ENCODE assay signal across 26 cellular contexts in the genomic region with DNA sequence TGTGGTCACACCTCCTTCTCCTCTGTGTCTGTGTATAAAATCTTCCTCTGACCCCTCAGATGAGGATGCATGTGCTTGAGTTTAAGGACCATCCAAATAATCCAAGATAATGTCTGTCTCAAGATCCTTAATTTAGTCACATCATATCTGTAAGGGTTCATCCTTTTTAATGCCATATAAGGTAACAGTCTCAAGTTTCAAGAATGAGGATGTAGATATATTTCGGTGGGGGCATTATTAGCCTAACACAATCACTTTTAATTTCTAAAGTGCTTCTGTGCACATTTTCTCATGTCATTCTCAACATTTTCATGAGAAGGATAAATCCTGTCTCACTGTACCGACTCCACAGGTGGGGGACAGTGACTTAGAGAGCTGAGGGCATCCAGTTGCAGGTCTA.
"Had no signal": no experiment of that assay in that cellular context is flagged by ENCODE, and none has a peak within 500 bp of the region (broad histone marks: within the 10 kb centered on the region; RNA-seq: fewer than 3 reads in every experiment).

No MANE protein-coding gene starts in this region.

- H3K36me3 ChIP-seq: left ventricle myocardium inferior, neural progenitor cell, neutrophil, right atrium auricular region, right lobe of liver, suprapubic skin, thoracic aorta, tibial artery, upper lobe of right lung had no signal

- H3K4me1 ChIP-seq: left ventricle myocardium inferior, neural progenitor cell, parathyroid adenoma, right atrium auricular region, right lobe of liver, suprapubic skin, tibial artery, upper lobe of right lung had no signal

- H3K9ac ChIP-seq: neural progenitor cell, parathyroid adenoma had no signal

- H3K4me3 ChIP-seq: hepatocyte, left ventricle myocardium inferior, lung, neural progenitor cell, right atrium auricular region, right lobe of liver, skin epidermis, suprapubic skin, thoracic aorta, tibial artery, upper lobe of right lung had no signal

- H3K79me2 ChIP-seq: hepatocyte, parathyroid adenoma had no signal

- H3K27me3 ChIP-seq: hepatocyte, neural progenitor cell, right atrium auricular region, right lobe of liver, tibial artery, upper lobe of right lung had no signal

- H3K4me2 ChIP-seq: hepatocyte, neural progenitor cell had no signal

- H3K27ac ChIP-seq: hepatocyte, left ventricle myocardium inferior, neural progenitor cell, neutrophil, parathyroid adenoma, right atrium auricular region, right lobe of liver, skin epidermis, suprapubic skin, thoracic aorta, tibial artery, upper lobe of right lung had no signal

- H3K9me3 ChIP-seq: neutrophil, right lobe of liver, suprapubic skin, upper lobe of right lung had no signal

- H2AFZ ChIP-seq: hepatocyte, neural progenitor cell, parathyroid adenoma had no signal

- DNase-seq: islet precursor cell; left ventricle myocardium inferior; mesendoderm; naive B cell; natural killer cell; nephron progenitor cell; occipital lobe; right lobe of liver; stimulated activated CD4-positive, alpha-beta T cell treated with anti-CD3 and anti-CD28 coated beads, Interleukin-12 subunit alpha, Interleukin-12 subunit beta, amount 100 ng/mL, for 4 hours; stimulated activated CD4-positive, alpha-beta T cell treated with anti-CD3 and anti-CD28 coated beads, Interleukin-15, amount 100 ng/mL, for 24 hours; stimulated activated CD4-positive, alpha-beta T cell treated with anti-CD3 and anti-CD28 coated beads, Interleukin-2, amount 100 ng/mL, for 24 hours; stimulated activated CD4-positive, alpha-beta T cell treated with anti-CD3 and anti-CD28 coated beads, Interleukin-4, amount 100 ng/mL, for 1 hour; stimulated activated naive CD4-positive, alpha-beta T cell; tibial artery; trophoblast cell; upper lobe of right lung had no signal

- ATAC-seq: natural killer cell, right lobe of liver, upper lobe of right lung had no signal

- FAIRE-seq: urothelium cell line had no signal
